In the genomic region with DNA sequence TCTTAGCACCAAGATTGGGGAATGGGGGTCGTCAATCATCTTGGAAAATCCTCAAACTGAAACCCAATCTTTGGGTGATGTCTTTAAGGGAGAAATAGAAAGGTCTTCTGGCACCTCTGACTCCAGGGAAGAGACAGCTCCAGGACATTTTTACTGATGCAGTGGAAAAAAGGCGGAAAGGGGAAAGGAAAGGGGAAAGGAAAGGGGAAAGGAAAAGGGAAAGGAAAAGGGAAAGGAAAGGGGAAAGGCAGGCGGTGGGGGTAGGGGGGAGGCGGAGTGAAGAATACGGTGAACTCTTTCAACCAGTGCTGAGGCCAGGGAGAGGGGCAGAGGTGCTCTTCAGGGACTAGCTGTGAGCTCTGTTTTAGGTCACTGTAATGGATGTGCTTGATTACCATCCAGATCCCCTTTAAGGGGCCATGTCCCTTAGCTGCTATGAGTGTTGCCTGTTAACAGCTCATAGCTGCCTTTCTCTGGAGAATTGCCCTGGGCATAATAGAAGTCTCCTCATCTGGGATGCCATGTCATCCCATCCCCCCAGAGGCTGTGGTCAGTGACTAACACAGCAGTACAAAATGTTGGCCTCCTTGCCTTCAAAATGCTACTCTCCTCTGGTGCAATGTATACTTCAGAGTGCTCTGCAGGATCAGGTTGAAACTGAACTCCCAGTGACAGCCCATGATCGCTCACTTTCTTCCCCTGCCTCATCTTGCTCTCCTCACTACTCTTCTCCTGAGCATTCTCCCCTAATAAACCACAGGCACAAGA, we compare ENCODE assay signal across 1 cellular context.
TF ChIP-seq lines count a peak whose summit lies in the region.

No MANE protein-coding gene starts in this region.

TF ChIP-seq in HCT116, 20 proteins besides CTCF, POLR2A, EP300 and RAD21 (continued from another document):
- TF ChIP-seq EZH2 (IDR thresholded peaks at IDR 0.05), result no peak
- TF ChIP-seq, protein P1, sequence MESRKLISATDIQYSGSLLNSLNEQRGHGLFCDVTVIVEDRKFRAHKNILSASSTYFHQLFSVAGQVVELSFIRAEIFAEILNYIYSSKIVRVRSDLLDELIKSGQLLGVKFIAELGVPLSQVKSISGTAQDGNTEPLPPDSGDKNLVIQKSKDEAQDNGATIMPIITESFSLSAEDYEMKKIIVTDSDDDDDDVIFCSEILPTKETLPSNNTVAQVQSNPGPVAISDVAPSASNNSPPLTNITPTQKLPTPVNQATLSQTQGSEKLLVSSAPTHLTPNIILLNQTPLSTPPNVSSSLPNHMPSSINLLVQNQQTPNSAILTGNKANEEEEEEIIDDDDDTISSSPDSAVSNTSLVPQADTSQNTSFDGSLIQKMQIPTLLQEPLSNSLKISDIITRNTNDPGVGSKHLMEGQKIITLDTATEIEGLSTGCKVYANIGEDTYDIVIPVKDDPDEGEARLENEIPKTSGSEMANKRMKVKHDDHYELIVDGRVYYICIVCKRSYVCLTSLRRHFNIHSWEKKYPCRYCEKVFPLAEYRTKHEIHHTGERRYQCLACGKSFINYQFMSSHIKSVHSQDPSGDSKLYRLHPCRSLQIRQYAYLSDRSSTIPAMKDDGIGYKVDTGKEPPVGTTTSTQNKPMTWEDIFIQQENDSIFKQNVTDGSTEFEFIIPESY (IDR thresholded peaks at IDR 0.05; ENCODE audit: extremely low read depth, insufficient replicate concordance, low read length), result no peak
- no peak for TF ChIP-seq EZH2phosphoT487 (IDR thresholded peaks at IDR 0.05; ENCODE audit: borderline replicate concordance)
- TF ChIP-seq EGR1 (IDR thresholded peaks at IDR 0.05; ENCODE audit: low read depth), result no peak
- no peak for TF ChIP-seq CBX3 (IDR thresholded peaks at IDR 0.05; ENCODE audit: low read depth)
- TF ChIP-seq, protein P2, sequence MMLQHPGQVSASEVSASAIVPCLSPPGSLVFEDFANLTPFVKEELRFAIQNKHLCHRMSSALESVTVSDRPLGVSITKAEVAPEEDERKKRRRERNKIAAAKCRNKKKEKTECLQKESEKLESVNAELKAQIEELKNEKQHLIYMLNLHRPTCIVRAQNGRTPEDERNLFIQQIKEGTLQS (IDR thresholded peaks at IDR 0.05), result no peak
- TF ChIP-seq ZNF274 (IDR thresholded peaks at IDR 0.05; ENCODE audit: low read depth, low read length), result no peak
- TF ChIP-seq POLR2AphosphoS5 (IDR thresholded peaks at IDR 0.05; ENCODE audit: low read depth, low read length), result no peak
- no peak for TF ChIP-seq CEBPB (IDR thresholded peaks at IDR 0.05; ENCODE audit: low read depth)
- TF ChIP-seq ZFX (IDR thresholded peaks at IDR 0.05), result no peak
